ENCODE assay signal across 3 cellular contexts in genomic region chr1:212482352-212483153, GRCh38.
A peak's percentile ranks its signal among the peaks of the same experiment; 100 is the strongest.
TF ChIP-seq lines count a peak whose summit lies in the region.

No MANE protein-coding gene starts in this region.

TF ChIP-seq in A549, 52 proteins besides CTCF, POLR2A, EP300 and RAD21 (continues in another document):
- no peak for TF ChIP-seq HMGXB4 (CRISPR knock-in tag; IDR thresholded peaks at IDR 0.05; ENCODE audit: borderline replicate concordance)
- TF ChIP-seq CHD4 (IDR thresholded peaks at IDR 0.05; ENCODE audit: borderline replicate concordance): no peak
- peak; percentile 91 for TF ChIP-seq ATOH8 (CRISPR knock-in tag; IDR thresholded peaks at IDR 0.05; ENCODE audit: low read depth)
- TF ChIP-seq USF2 (IDR thresholded peaks at IDR 0.05): peak; percentile 93
- no peak for TF ChIP-seq RARB (CRISPR knock-in tag; IDR thresholded peaks at IDR 0.05)
- no peak for TF ChIP-seq NR3C1 (IDR thresholded peaks at IDR 0.05)
- no peak for TF ChIP-seq RFX5 (IDR thresholded peaks at IDR 0.05)
- TF ChIP-seq KDM1A (IDR thresholded peaks at IDR 0.05; ENCODE audit: low read depth): no peak
- TF ChIP-seq E2F6 (IDR thresholded peaks at IDR 0.05; ENCODE audit: borderline replicate concordance, low read depth): no peak; the same call in 1 of the 2 replicates
- peak; percentile 83; the same call in 1 of the 2 replicates for TF ChIP-seq ZNF302 (CRISPR knock-in tag; IDR thresholded peaks at IDR 0.05)
- TF ChIP-seq ELK1 (IDR thresholded peaks at IDR 0.05; ENCODE audit: low read depth, low read length): no peak
- no peak for TF ChIP-seq PBX3 (IDR thresholded peaks at IDR 0.05)
- TF ChIP-seq CBX2 (IDR thresholded peaks at IDR 0.05; ENCODE audit: borderline replicate concordance, low read depth): no peak

TF ChIP-seq in IMR-90, 13 proteins besides CTCF, POLR2A, EP300 and RAD21:
- no peak for TF ChIP-seq MAZ (IDR thresholded peaks at IDR 0.05; ENCODE audit: borderline replicate concordance, low read depth, low read length)
- TF ChIP-seq USF2 (IDR thresholded peaks at IDR 0.05; ENCODE audit: low read depth, low read length): peak; percentile 84
- no peak for TF ChIP-seq NFE2L2 (IDR thresholded peaks at IDR 0.05; ENCODE audit: low read depth, low read length)

TF ChIP-seq in GM12878, 131 proteins besides CTCF, POLR2A, EP300 and RAD21:
- TF ChIP-seq POLR2AphosphoS5 (IDR thresholded peaks at IDR 0.05; ENCODE audit: low read length) (no peak), IKZF2 (IDR thresholded peaks at IDR 0.05) (0 out of 4 replicates have a peak, but pooled peaks of 1 of the 2 experiments have one; percentile 22), POLR2AphosphoS2 (IDR thresholded peaks at IDR 0.05; ENCODE audit: low read depth, low read length) (no peak), IKZF1 (conservative IDR thresholded peaks at IDR 0.05) (no peak), BHLHE40 (IDR thresholded peaks at IDR 0.05; ENCODE audit: borderline replicate concordance in 1 of 2, low read depth in 2 of 2, low read length in 1 of 2) (peak; percentile 31 to 80; a peak in 3 of 4 replicates), RAD51 (IDR thresholded peaks at IDR 0.05) (peak; percentile 79; the same call in 1 of the 2 replicates)
TF ChIP-seq in GM12878: peak in this region for 3.
